7 cellular contexts compared by ENCODE assay signal in the genomic region with DNA sequence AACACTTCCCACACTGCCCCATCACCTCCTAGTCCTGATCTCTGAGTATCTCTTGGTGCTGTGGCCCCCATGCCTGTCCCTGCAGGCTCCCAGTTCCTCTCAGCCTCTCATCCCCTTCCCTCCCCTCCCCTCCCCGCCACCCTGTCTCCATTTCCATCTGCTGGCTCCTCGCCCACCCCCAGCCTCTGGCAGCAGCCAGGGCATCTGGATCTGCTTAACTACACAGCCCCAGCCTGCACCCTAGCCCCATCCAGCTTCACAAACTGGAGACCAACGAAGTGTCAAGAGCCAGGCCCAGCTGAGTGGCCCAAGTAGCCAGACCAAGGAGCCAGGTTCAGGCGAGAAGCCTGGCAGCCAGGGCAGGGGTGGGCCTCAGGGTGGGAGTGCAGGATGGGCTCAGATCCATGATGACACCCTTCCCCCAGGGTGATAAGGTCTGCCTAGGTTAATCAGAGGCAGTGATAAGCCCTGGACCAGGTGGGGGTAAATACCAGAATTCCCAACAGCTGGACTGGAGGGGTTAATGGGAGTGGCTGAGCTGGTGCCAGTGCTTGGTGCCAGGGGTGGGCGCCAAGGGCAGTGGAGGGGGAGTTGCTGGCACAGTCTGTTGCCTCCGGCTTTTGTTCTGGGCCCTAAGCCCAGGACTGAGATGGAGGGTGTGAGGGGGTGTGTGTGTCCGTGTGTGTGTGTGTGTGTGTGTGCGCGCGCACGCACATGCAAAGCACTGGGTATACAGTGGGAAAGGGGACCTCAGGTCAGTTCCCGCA. TPM values are rescaled to one million over a fixed set of nuclear protein-coding genes. Genes with fewer than 3 reads are reported as not detected.
DNase-seq lines count a peak whose midpoint lies in the region; TF ChIP-seq lines count a peak whose summit lies in the region.
"Had no signal": no experiment of that assay in that cellular context is flagged by ENCODE, and none has a peak within 500 bp of the region (broad histone marks: within the 10 kb centered on the region; RNA-seq: fewer than 3 reads in every experiment).

No MANE protein-coding gene starts in this region.

- no peak overlapping the region for H2BK120ac ChIP-seq in mesenchymal stem cell (ENCODE audit: low read depth, low read length)

- H2AFZ ChIP-seq in mesenchymal stem cell (ENCODE audit: low read depth, low read length), result no peak overlapping the region

- H3K36me3 ChIP-seq in BE2C (peaks cover under 1% of the 10 kb centered on the region), mesenchymal stem cell (ENCODE audit: control insufficient read depth in 1 of 2, insufficient read depth in 2 of 2, low read depth in 1 of 2, low read length in 2 of 2) (peaks cover 13 to 20% of the 10 kb centered on the region in 2 experiments)

- no peak overlapping the region for H3K27ac ChIP-seq in mesenchymal stem cell (ENCODE audit: low read length, poor library complexity, severe bottlenecking)

- H3K23ac ChIP-seq in mesenchymal stem cell (ENCODE audit: low read length in 2 of 2), result no peak overlapping the region

- peak overlapping the region; percentile 53 for H3K9ac ChIP-seq in mesenchymal stem cell (ENCODE audit: low read length)

- no peak overlapping the region for H2AK5ac ChIP-seq in mesenchymal stem cell (ENCODE audit: low read length, severe bottlenecking)

- no peak overlapping the region for H3K18ac ChIP-seq in mesenchymal stem cell (ENCODE audit: low read depth in 1 of 2, low read length in 2 of 2)

- H3K79me1 ChIP-seq in mesenchymal stem cell (replicated peaks; ENCODE audit: low read length, poor library complexity, severe bottlenecking), result peaks cover 10% of the 10 kb centered on the region

- H3K27me3 ChIP-seq in BE2C, result no peaks in the 10 kb centered on the region
- no peaks in the 10 kb centered on the region for H3K27me3 ChIP-seq in mesenchymal stem cell (ENCODE audit: control insufficient read depth in 1 of 2, insufficient read depth in 1 of 2, low read length in 2 of 2)

- peak overlapping the region in 1 of 2 experiments; percentile 31 for H2BK12ac ChIP-seq in mesenchymal stem cell (ENCODE audit: low read length in 2 of 2)

- H3K4me1 ChIP-seq in BE2C, result peaks cover 44% of the 10 kb centered on the region
- H3K4me1 ChIP-seq in mesenchymal stem cell (ENCODE audit: control insufficient read depth, insufficient read depth, low read depth, low read length), result peaks cover 29% of the 10 kb centered on the region

- DNase-seq in BE2C, result peak; percentile 98
- DNase-seq in amygdala (lab: John Stamatoyannopoulos, UW), result peak in 54 of 56 donors; percentile 12 to 87 (median 71)
- DNase-seq in mesenchymal stem cell, result no peak
- DNase-seq in RKO (ENCODE audit: low spot score), result no peak
- no peak for DNase-seq in GM19240 (ENCODE audit: insufficient read length, low spot score)
- no peak for DNase-seq in T1000 (lab: John Stamatoyannopoulos, UW)
- DNase-seq: SHP77 treated with DMSO at 0.1 percent for 48 hours had no signal

- TF ChIP-seq CTCF in BE2C (IDR thresholded peaks at IDR 0.05; ENCODE audit: low read depth, low read length), result no peak

- no peak overlapping the region for H3K14ac ChIP-seq in mesenchymal stem cell (ENCODE audit: low read length in 2 of 2)

- H4K91ac ChIP-seq in mesenchymal stem cell (ENCODE audit: low read length), result peak overlapping the region; percentile 37

- H2BK5ac ChIP-seq in mesenchymal stem cell (ENCODE audit: low read depth, low read length, poor library complexity, severe bottlenecking), result no peak overlapping the region

- H3K4me3 ChIP-seq in BE2C (ENCODE audit: low read depth, low read length), result peak overlapping the region; percentile 41
- peak overlapping the region in 1 of 2 experiments; percentile 65 for H3K4me3 ChIP-seq in mesenchymal stem cell (ENCODE audit: insufficient read depth in 1 of 2, low read depth in 1 of 2, low read length in 2 of 2)

- no peak overlapping the region for H2BK15ac ChIP-seq in mesenchymal stem cell (ENCODE audit: low read depth, poor library complexity, severe bottlenecking)

- H3K4ac ChIP-seq in mesenchymal stem cell (ENCODE audit: low read depth in 1 of 2, low read length in 2 of 2), result no peak overlapping the region

- no peak overlapping the region for H3K4me2 ChIP-seq in mesenchymal stem cell (ENCODE audit: low read length, poor library complexity, severe bottlenecking)

- peak overlapping the region; percentile 36 for H4K8ac ChIP-seq in mesenchymal stem cell (ENCODE audit: low read length)

- WGBS in mesenchymal stem cell, result 83% methylated on average over 6 of the region's 12 CpGs

- H3K9me3 ChIP-seq in BE2C (no peaks in the 10 kb centered on the region), mesenchymal stem cell (ENCODE audit: control insufficient read depth, low read length) (no peaks in the 10 kb centered on the region)

RNA-seq across cellular contexts. Expression of gene IL11RA, which starts 2.5 kb away (rescaled TPM):
- polyA plus RNA-seq in BE2C (2012; ENCODE audit: insufficient read depth, insufficient read length, low read depth), result 32.9 TPM
- 13.4 TPM for polyA plus RNA-seq in mesenchymal stem cell (2013, experiment 1 of 2)
- 13.5 TPM for polyA plus RNA-seq in mesenchymal stem cell (2013, experiment 2 of 2)

RNA-seq across cellular contexts. Expression of gene CCL27, which starts 8.0 kb away (rescaled TPM):
- polyA plus RNA-seq in BE2C (2012; ENCODE audit: insufficient read depth, insufficient read length, low read depth), result not detected
- polyA plus RNA-seq in mesenchymal stem cell (2013, experiment 1 of 2), result not detected
- 0.10 TPM for polyA plus RNA-seq in mesenchymal stem cell (2013, experiment 2 of 2)

RNA-seq across cellular contexts. Expression of gene GALT, which starts 8.0 kb away (rescaled TPM):
- polyA plus RNA-seq in BE2C (2012; ENCODE audit: insufficient read depth, insufficient read length, low read depth), result 58.3 TPM
- 28.6 TPM for polyA plus RNA-seq in mesenchymal stem cell (2013, experiment 1 of 2)
- 26.5 TPM for polyA plus RNA-seq in mesenchymal stem cell (2013, experiment 2 of 2)

RNA-seq across cellular contexts. Expression of gene SIGMAR1, which starts 16.9 kb away (rescaled TPM):
- polyA plus RNA-seq in BE2C (2012; ENCODE audit: insufficient read depth, insufficient read length, low read depth), result 226 TPM
- polyA plus RNA-seq in mesenchymal stem cell (2013, experiment 1 of 2), result 83.0 TPM
- 83.4 TPM for polyA plus RNA-seq in mesenchymal stem cell (2013, experiment 2 of 2)

RNA-seq across cellular contexts. Expression of gene ARID3C, which starts 25.6 kb away (rescaled TPM):
- polyA plus RNA-seq in BE2C (2012; ENCODE audit: insufficient read depth, insufficient read length, low read depth), result not detected
- 0.04 TPM for polyA plus RNA-seq in mesenchymal stem cell (2013, experiment 1 of 2)
- polyA plus RNA-seq in mesenchymal stem cell (2013, experiment 2 of 2), result 0.04 TPM

Comparison
In these comparisons a context has a peak if more than half of its experiments do, and no peak if none do; other contexts are left out.
1. DNase-seq: peak in BE2C (single experiment) and amygdala (54 of 56); none in mesenchymal stem cell (single experiment), RKO (single experiment), GM19240 (single experiment) and T1000 (single experiment).